Comparison of ENCODE assay signal across 1 cellular context in genomic region chr19:510606-511100, GRCh38.
TF ChIP-seq lines count a peak whose summit lies in the region.

No MANE protein-coding gene starts in this region.

TF ChIP-seq in GM12878, 131 proteins besides CTCF, POLR2A, EP300 and RAD21 (continues in another document):
- no peak for TF ChIP-seq USF1 (IDR thresholded peaks at IDR 0.05; ENCODE audit: borderline replicate concordance, extremely low read length, insufficient read depth, low read depth, low read length)
- TF ChIP-seq RAD51 (IDR thresholded peaks at IDR 0.05): no peak
- TF ChIP-seq EED (IDR thresholded peaks at IDR 0.05; ENCODE audit: low read depth): no peak
- TF ChIP-seq ZBTB4 (CRISPR knock-in tag; IDR thresholded peaks at IDR 0.05): no peak
- no peak for TF ChIP-seq ZNF592 (IDR thresholded peaks at IDR 0.05)
- TF ChIP-seq ATF3 (IDR thresholded peaks at IDR 0.05; ENCODE audit: borderline replicate concordance, extremely low read depth, low read depth, low read length): no peak
- no peak for TF ChIP-seq RFX5 (IDR thresholded peaks at IDR 0.05; ENCODE audit: low read depth, low read length)
- TF ChIP-seq STAT1 (conservative IDR thresholded peaks at IDR 0.05): 0 out of 2 replicates have a peak, but pooled peaks have one; percentile 92
- TF ChIP-seq ZNF274 (IDR thresholded peaks at IDR 0.05; ENCODE audit: insufficient read depth, insufficient read length): no peak
- TF ChIP-seq SMARCA5 (IDR thresholded peaks at IDR 0.05): peak; percentile 95
- no peak for TF ChIP-seq MTA2 (IDR thresholded peaks at IDR 0.05; ENCODE audit: low read depth)
- TF ChIP-seq PAX5 (IDR thresholded peaks at IDR 0.05; ENCODE audit: borderline replicate concordance, low read depth, low read length): 0 out of 2 replicates have a peak, but pooled peaks have one; percentile 20
- TF ChIP-seq TCF12 (IDR thresholded peaks at IDR 0.05; ENCODE audit: low read depth, low read length): peak; percentile 53; the same call in 1 of the 2 replicates
- TF ChIP-seq NR2C2 (IDR thresholded peaks at IDR 0.05; ENCODE audit: borderline replicate concordance, control insufficient read depth, insufficient read length, low read depth): no peak
- peak; percentile 55 for TF ChIP-seq SMC3 (IDR thresholded peaks at IDR 0.05; ENCODE audit: borderline replicate concordance, low read length)
- TF ChIP-seq SIN3A (IDR thresholded peaks at IDR 0.05; ENCODE audit: low read depth, low read length): peak; percentile 84
- peak; percentile 86 for TF ChIP-seq YY1 (IDR thresholded peaks at IDR 0.05; ENCODE audit: low read depth, low read length)
- peak; percentile 49; the same call in 1 of the 2 replicates for TF ChIP-seq IKZF1 (conservative IDR thresholded peaks at IDR 0.05)
- TF ChIP-seq ZNF687 (IDR thresholded peaks at IDR 0.05): peak; percentile 14; the same call in 1 of the 2 replicates
- 0 out of 2 replicates have a peak, but pooled peaks have one; percentile 52 for TF ChIP-seq IRF4 (IDR thresholded peaks at IDR 0.05; ENCODE audit: low read depth, low read length)
- TF ChIP-seq POLR2AphosphoS5 (IDR thresholded peaks at IDR 0.05; ENCODE audit: low read length): no peak
- TF ChIP-seq MEF2A (IDR thresholded peaks at IDR 0.05; ENCODE audit: insufficient read depth, low read depth, low read length): 0 out of 2 replicates have a peak, but pooled peaks have one; percentile 20
- TF ChIP-seq WRNIP1 (IDR thresholded peaks at IDR 0.05; ENCODE audit: borderline replicate concordance, low read depth, low read length): no peak
- TF ChIP-seq PBX3 (IDR thresholded peaks at IDR 0.05; ENCODE audit: insufficient replicate concordance, low read depth, low read length): peak; percentile 68
- no peak for TF ChIP-seq NFIC (IDR thresholded peaks at IDR 0.05; ENCODE audit: low read depth, low read length)
- TF ChIP-seq CUX1 (IDR thresholded peaks at IDR 0.05; ENCODE audit: insufficient replicate concordance, low read depth, low read length): no peak
- peak; percentile 66 for TF ChIP-seq CREM (IDR thresholded peaks at IDR 0.05; ENCODE audit: low read depth)
- TF ChIP-seq RELA (IDR thresholded peaks at IDR 0.05; ENCODE audit: borderline replicate concordance, partially characterized antibody): peak; percentile 66
- no peak for TF ChIP-seq TARDBP (IDR thresholded peaks at IDR 0.05; ENCODE audit: borderline replicate concordance)
- no peak for TF ChIP-seq BMI1 (IDR thresholded peaks at IDR 0.05; ENCODE audit: borderline replicate concordance)
- TF ChIP-seq RELB (IDR thresholded peaks at IDR 0.05; ENCODE audit: low read depth): no peak
- TF ChIP-seq TCF3 (IDR thresholded peaks at IDR 0.05; ENCODE audit: borderline replicate concordance, insufficient read depth, low read depth, low read length): 0 out of 2 replicates have a peak, but pooled peaks have one; percentile 70
- peak; percentile 86 to 90 for TF ChIP-seq BHLHE40 (IDR thresholded peaks at IDR 0.05; ENCODE audit: borderline replicate concordance in 1 of 2, low read depth in 2 of 2, low read length in 1 of 2)
- peak; percentile 70 for TF ChIP-seq MXI1 (IDR thresholded peaks at IDR 0.05; ENCODE audit: low read depth, low read length)
- TF ChIP-seq NR2C1 (IDR thresholded peaks at IDR 0.05): no peak
- no peak for TF ChIP-seq HDAC2 (IDR thresholded peaks at IDR 0.05)
- no peak for TF ChIP-seq SREBF1 (IDR thresholded peaks at IDR 0.05; ENCODE audit: low read length)
- no peak for TF ChIP-seq TBL1XR1 (IDR thresholded peaks at IDR 0.05; ENCODE audit: low read depth, low read length)
- no peak for TF ChIP-seq JUNB (IDR thresholded peaks at IDR 0.05)
- peak in 1 of 2 experiments; percentile 80; a peak in 2 of 3 replicates for TF ChIP-seq EGR1 (IDR thresholded peaks at IDR 0.05; ENCODE audit: borderline replicate concordance in 1 of 2, low read depth in 2 of 2, low read length in 2 of 2)
- TF ChIP-seq CHD2 (IDR thresholded peaks at IDR 0.05; ENCODE audit: borderline replicate concordance, low read depth, low read length): peak; percentile 59; the same call in 1 of the 2 replicates
